1 cellular context compared by ENCODE assay signal in the genomic region with DNA sequence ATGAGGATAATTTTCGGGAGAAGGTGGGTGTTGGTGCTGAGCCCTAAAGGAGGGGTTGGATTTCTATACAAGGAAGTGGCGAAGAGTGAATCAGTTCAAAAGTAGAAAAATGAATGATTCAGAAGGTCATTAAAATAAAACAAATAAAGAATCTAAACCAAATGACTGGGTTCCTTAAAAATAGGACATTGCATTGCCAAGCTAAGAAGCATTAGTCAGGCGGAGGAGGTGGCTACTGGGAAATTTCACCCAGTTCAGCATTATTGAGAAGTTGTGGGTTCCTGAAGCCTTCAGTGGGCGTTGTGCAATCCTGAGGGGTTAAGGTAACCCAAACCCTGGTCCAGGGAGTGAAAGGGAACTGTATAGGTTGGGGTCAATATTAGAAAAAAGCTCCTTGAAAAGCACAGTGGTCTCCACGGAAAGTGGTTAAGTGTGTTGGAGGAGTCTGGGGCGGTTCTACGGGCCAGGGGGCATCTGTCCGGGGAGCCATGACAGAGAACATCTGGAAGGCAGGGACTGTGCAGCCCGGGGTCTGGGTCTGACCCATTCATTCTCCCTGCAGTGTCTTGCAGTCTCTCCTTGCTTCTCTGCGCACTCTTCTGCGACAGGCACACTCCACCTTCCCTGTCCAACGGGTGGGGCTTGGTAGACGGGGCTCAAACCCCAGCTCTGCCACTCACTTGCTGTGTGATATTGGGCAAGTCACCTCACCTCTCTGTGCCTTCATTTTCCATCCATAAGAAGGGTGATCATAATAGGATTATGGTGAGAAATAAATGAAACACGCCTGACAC.
A peak's percentile ranks its signal among the peaks of the same experiment; 100 is the strongest.
TF ChIP-seq lines count a peak whose summit lies in the region.

No MANE protein-coding gene starts in this region.

TF ChIP-seq in K562, 482 proteins besides CTCF, POLR2A, EP300 and RAD21 (continued from another document):
- TF ChIP-seq CEBPB (tag; IDR thresholded peaks at IDR 0.05) = peak; percentile 78
- TF ChIP-seq WHSC1 (IDR thresholded peaks at IDR 0.05; ENCODE audit: low read length) = no peak
- TF ChIP-seq ZFP36 (IDR thresholded peaks at IDR 0.05; ENCODE audit: low read depth, low read length, partially characterized antibody) = peak; percentile 73
- TF ChIP-seq CEBPG (CRISPR knock-in tag; IDR thresholded peaks at IDR 0.05) = 0 out of 2 replicates have a peak, but pooled peaks have one; percentile 52
- no peak for TF ChIP-seq CEBPG (tag; conservative IDR thresholded peaks at IDR 0.05 in 1 of 2, IDR thresholded peaks at IDR 0.05 in 1 of 2)
- TF ChIP-seq KDM1A (IDR thresholded peaks at IDR 0.05) = peak in 1 of 2 experiments; percentile 54; a peak in 1 of 4 replicates
